In genomic region chr7:29115753-29116152, GRCh38 we compare ENCODE assay signal across 24 cellular contexts. TPM values are rescaled to one million over a fixed set of nuclear protein-coding genes. Genes with fewer than 3 reads are reported as not detected.
"Had no signal": no experiment of that assay in that cellular context is flagged by ENCODE, and none has a peak within 500 bp of the region (broad histone marks: within the 10 kb centered on the region; RNA-seq: fewer than 3 reads in every experiment).

No MANE protein-coding gene starts in this region.

- H3K27me3 ChIP-seq: brain microvascular endothelial cell, foreskin keratinocyte, heart left ventricle, vagina had no signal

- H3K36me3 ChIP-seq: brain microvascular endothelial cell, left ventricle myocardium inferior, thoracic aorta, vagina, WERI-Rb-1 had no signal

- ATAC-seq: activated CD4-positive, CD25-positive, alpha-beta regulatory T cell treated with anti-CD3 and anti-CD28 coated beads, Interleukin-2, amount 50 U/mL, for 24 hours; activated T-cell treated with anti-CD3 and anti-CD28 coated beads, Interleukin-2, amount 50 U/mL, for 4 hours; activated T-helper 17 cell treated with anti-CD3 and anti-CD28 coated beads, Interleukin-2, amount 50 U/mL, for 72 hours; esophagus mucosa; foreskin keratinocyte; mucosa of descending colon; natural killer cell treated with Interleukin-12 subunit alpha and Interleukin-12 subunit beta and Interleukin-15 and Interleukin-18, amount 100 ng/mL, for 72 hours; stimulated activated effector memory CD8-positive, alpha-beta T cell treated with anti-CD3 and anti-CD28 coated beads, Interleukin-12 subunit alpha, Interleukin-12 subunit beta, amount 100 ng/mL, for 72 hours had no signal

- H3K9me3 ChIP-seq: heart left ventricle, left ventricle myocardium inferior, mucosa of descending colon, thoracic aorta, vagina had no signal

- DNase-seq: activated CD4-positive, alpha-beta memory T cell treated with anti-CD3 and anti-CD28 coated beads for 36 hours; activated CD4-positive, alpha-beta T cell treated with anti-CD3 and anti-CD28 coated beads, Interleukin-2, amount 10 ng/mL, durations not matched to agents 24 days and 14 days; activated gamma-delta T cell treated with Interleukin-2 at 50 U/mL for 16 hours; activated naive CD4-positive, alpha-beta T cell treated with anti-CD3 and anti-CD28 coated beads, Interleukin-2, amount 50 U/mL, for 16 hours; activated T-cell treated with anti-CD3 and anti-CD28 coated beads, Interleukin-2, amount 50 U/mL, for 4 hours; amniotic stem cell; brain microvascular endothelial cell; central memory CD4-positive, alpha-beta T cell; foreskin keratinocyte; heart left ventricle; left ventricle myocardium inferior; mucosa of descending colon; retina; stimulated activated CD4-positive, alpha-beta T cell treated with anti-CD3 and anti-CD28 coated beads, Interleukin-4, amount 100 ng/mL, for 24 hours; WERI-Rb-1 had no signal

- H3K4me3 ChIP-seq: heart left ventricle, left ventricle myocardium inferior, lung, mucosa of descending colon, skin epidermis, thoracic aorta, vagina had no signal

- H3K27ac ChIP-seq: brain microvascular endothelial cell, foreskin keratinocyte, heart left ventricle, left ventricle myocardium inferior, thoracic aorta, vagina, WERI-Rb-1 had no signal

RNA-seq across cellular contexts. Expression of gene CPVL, which starts 30.6 kb away (rescaled TPM):
- total RNA-seq: activated CD4-positive, alpha-beta memory T cell treated with anti-CD3 and anti-CD28 coated beads for 36 hours; activated CD4-positive, alpha-beta T cell treated with anti-CD3 and anti-CD28 coated beads, Interleukin-2, amount 10 ng/mL, durations not matched to agents 24 days and 14 days had no signal
